In genomic region chr1:42943166-42943565, GRCh38 we compare ENCODE assay signal across 9 cellular contexts. TPM values are rescaled to one million over a fixed set of nuclear protein-coding genes. Genes with fewer than 3 reads are reported as not detected.
DNase-seq lines count a peak whose midpoint lies in the region; ATAC-seq lines count a peak whose summit lies in the region.
"Had no signal": no experiment of that assay in that cellular context is flagged by ENCODE, and none has a peak within 500 bp of the region (broad histone marks: within the 10 kb centered on the region; RNA-seq: fewer than 3 reads in every experiment).

No MANE protein-coding gene starts in this region.

- peaks cover 99% of the 10 kb centered on the region for H3K4me1 ChIP-seq in BLaER1
- H3K4me1 ChIP-seq in naive thymus-derived CD4-positive, alpha-beta T cell (ENCODE audit: control insufficient read depth in 2 of 2, insufficient read depth in 2 of 2, low read length in 2 of 2), result peaks cover 78 to 92% of the 10 kb centered on the region in 2 donors

- peaks cover 98% of the 10 kb centered on the region for H4K20me1 ChIP-seq in BLaER1

- no peaks in the 10 kb centered on the region for H3K27me3 Mint-ChIP-seq in naive thymus-derived CD4-positive, alpha-beta T cell

- peaks cover 81 to 99% (median 97%) of the 10 kb centered on the region in 7 donors for H3K4me1 Mint-ChIP-seq in naive thymus-derived CD4-positive, alpha-beta T cell

- peak; percentile 61 for ATAC-seq in naive thymus-derived CD4-positive, alpha-beta T cell
- ATAC-seq in GM21529 (IDR thresholded peaks at IDR 0.05; ENCODE audit: unreplicated experiment) (no peak), GM19463 (IDR thresholded peaks at IDR 0.05; ENCODE audit: unreplicated experiment) (no peak)

- H3K4me3 ChIP-seq in BLaER1, result no peak overlapping the region
- H3K4me3 ChIP-seq in naive thymus-derived CD4-positive, alpha-beta T cell (ENCODE audit: low read length), result peak overlapping the region; percentile 5

- H3K36me3 Mint-ChIP-seq in naive thymus-derived CD4-positive, alpha-beta T cell, result peaks cover 7 to 49% (median 29%) of the 10 kb centered on the region in 5 donors

- H3K27ac Mint-ChIP-seq in naive thymus-derived CD4-positive, alpha-beta T cell, result peak overlapping the region; percentile 69 to 95 (median 87)

- intact Hi-C loops in naive thymus-derived CD4-positive, alpha-beta T cell (cut with micrococcal nuclease), result loop anchor here (1.0 kb wide), 2 partner anchors 8 to 11 kb away; no protein-coding TSS in a partner anchor

- H3K9me3 Mint-ChIP-seq in naive thymus-derived CD4-positive, alpha-beta T cell, result no peaks in the 10 kb centered on the region

- H3K27ac ChIP-seq in BLaER1, result peak overlapping the region; percentile 69
- peak overlapping the region; percentile 46 for H3K27ac ChIP-seq in caudate nucleus (ENCODE audit: low read depth, low read length)
- peak overlapping the region; percentile 56 for H3K27ac ChIP-seq in naive thymus-derived CD4-positive, alpha-beta T cell (ENCODE audit: low read depth, low read length)

- peak overlapping the region; percentile 39 to 84 (median 75) for H3K4me3 Mint-ChIP-seq in naive thymus-derived CD4-positive, alpha-beta T cell

- POLR2A ChIA-PET in naive thymus-derived CD4-positive, alpha-beta T cell (lab: Charles Lee), result interaction anchor here (0.6 to 16.3 kb wide), 5 partner anchors 11 to 1919 kb away, joined by 3 to 134 read pairs (median 16); no protein-coding TSS in a partner anchor

- DNase-seq in NCI-H510A treated with DMSO at 0.1 percent for 48 hours (lab: John Stamatoyannopoulos, UW) (peak; percentile 87), caudate nucleus (lab: John Stamatoyannopoulos, UW) (peak in 1 of 61 donors; percentile 57), NCI-H128 (lab: John Stamatoyannopoulos, UW; ENCODE audit: unreplicated experiment) (no peak), GM19240 (ENCODE audit: insufficient read length, low spot score) (no peak)
- peak in 3 of 9 donors; percentile 24 to 32 (median 27) for DNase-seq in naive thymus-derived CD4-positive, alpha-beta T cell
- DNase-seq: activated effector memory CD4-positive, alpha-beta T cell treated with Interleukin-2 at 50 U/mL for 16 hours had no signal

- peak overlapping the region; percentile 28; the same call in 1 of the 2 replicates for H3K9ac ChIP-seq in BLaER1

- CTCF ChIA-PET in naive thymus-derived CD4-positive, alpha-beta T cell (lab: Charles Lee), result interaction anchor here (1.3 kb wide), 1 partner anchor 131 kb away, joined by 4 read pairs; no protein-coding TSS in a partner anchor

- no peaks in the 10 kb centered on the region for H3K9me3 ChIP-seq in BLaER1
- no peaks in the 10 kb centered on the region for H3K9me3 ChIP-seq in naive thymus-derived CD4-positive, alpha-beta T cell (ENCODE audit: control insufficient read depth in 2 of 3, low read length in 3 of 3)

- no peaks in the 10 kb centered on the region for H3K27me3 ChIP-seq in BLaER1
- no peaks in the 10 kb centered on the region for H3K27me3 ChIP-seq in naive thymus-derived CD4-positive, alpha-beta T cell (ENCODE audit: control insufficient read depth in 2 of 2, insufficient read depth in 2 of 2, low read length in 2 of 2)

- H3K36me3 ChIP-seq in BLaER1, result peaks cover 73% of the 10 kb centered on the region
- H3K36me3 ChIP-seq in naive thymus-derived CD4-positive, alpha-beta T cell (ENCODE audit: control insufficient read depth in 2 of 3, insufficient read depth in 3 of 3, low read length in 3 of 3), result peaks cover 9 to 45% (median 14%) of the 10 kb centered on the region in 3 experiments

- H3K4me2 ChIP-seq in BLaER1, result peak overlapping the region; percentile 84

RNA-seq across cellular contexts. Expression of gene SLC2A1, which starts 15.5 kb away (rescaled TPM):
- total RNA-seq in naive thymus-derived CD4-positive, alpha-beta T cell, result 100 to 1,000 TPM in 1 of 5 experiments, 10 to 100 TPM in 4; 43.6 to 123 (median 73.1) TPM
- 10 to 100 TPM; 16.6 to 18.6 TPM for polyA plus RNA-seq in naive thymus-derived CD4-positive, alpha-beta T cell
